In genomic region chr17:68608515-68609130, GRCh38 we compare ENCODE assay signal across 2 cellular contexts.
TF ChIP-seq lines count a peak whose summit lies in the region.

No MANE protein-coding gene starts in this region.

TF ChIP-seq in K562, 482 proteins besides CTCF, POLR2A, EP300 and RAD21:
- TF ChIP-seq ZNF507 (tag; conservative IDR thresholded peaks at IDR 0.05): peak; percentile 98
- TF ChIP-seq RBM25 (IDR thresholded peaks at IDR 0.05; ENCODE audit: low read depth, low read length, severe bottlenecking): peak; percentile 42
- peak; percentile 67; the same call in 1 of the 2 replicates for TF ChIP-seq ZNF354B (CRISPR knock-in tag; IDR thresholded peaks at IDR 0.05)
- no peak for TF ChIP-seq MEF2D (tag; conservative IDR thresholded peaks at IDR 0.05; ENCODE audit: low read depth)

TF ChIP-seq in SK-N-SH, 30 proteins besides CTCF, POLR2A, EP300 and RAD21:
- TF ChIP-seq SMC3 (IDR thresholded peaks at IDR 0.05; ENCODE audit: low read depth, low read length) (no peak), TEAD4 (IDR thresholded peaks at IDR 0.05; ENCODE audit: borderline replicate concordance, insufficient read depth) (no peak), FOXM1 (IDR thresholded peaks at IDR 0.05; ENCODE audit: low read depth) (no peak)
TF ChIP-seq in SK-N-SH: peak in this region for 0.
